Comparison of ENCODE assay signal across 1 cellular context in genomic region chr9:129725841-129726251, GRCh38.
TF ChIP-seq lines count a peak whose summit lies in the region.

No MANE protein-coding gene starts in this region.

TF ChIP-seq in SK-N-SH treated with all-trans-retinoic acid at 6 μM for 48 hours, 23 proteins besides CTCF, POLR2A, EP300 and RAD21 (continued from another document):
- no peak for TF ChIP-seq PPARA (CRISPR knock-in tag; IDR thresholded peaks at IDR 0.05; ENCODE audit: borderline replicate concordance)
- TF ChIP-seq ZFP30 (CRISPR knock-in tag; IDR thresholded peaks at IDR 0.05): no peak
- no peak for TF ChIP-seq OSR1 (CRISPR knock-in tag; IDR thresholded peaks at IDR 0.05)
- no peak for TF ChIP-seq ARNTL (CRISPR knock-in tag; IDR thresholded peaks at IDR 0.05; ENCODE audit: borderline replicate concordance, low read depth)
- TF ChIP-seq ZNF70 (CRISPR knock-in tag; IDR thresholded peaks at IDR 0.05): no peak
TF ChIP-seq in SK-N-SH treated with all-trans-retinoic acid at 6 μM for 48 hours: peak in this region for 0.
